ENCODE assay signal across 27 cellular contexts in the genomic region with DNA sequence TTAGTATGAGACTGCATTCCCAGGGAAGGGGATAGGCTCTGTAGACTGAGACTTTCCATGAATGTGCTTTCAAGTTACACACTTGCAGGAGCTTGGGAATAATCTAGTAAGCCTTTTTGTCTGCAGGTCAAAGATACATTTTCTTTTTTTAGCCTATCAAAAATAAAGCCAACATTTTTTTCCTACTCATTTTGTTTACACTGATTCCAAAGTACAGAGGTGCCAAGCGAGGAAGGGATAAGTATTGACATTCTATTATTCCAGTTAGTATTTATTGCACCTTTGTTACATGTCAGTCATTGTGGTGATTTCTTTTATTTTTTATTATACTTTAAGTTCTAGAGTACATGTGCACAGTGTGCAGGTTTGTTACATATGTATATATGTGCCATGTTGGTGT.
"Had no signal": no experiment of that assay in that cellular context is flagged by ENCODE, and none has a peak within 500 bp of the region (broad histone marks: within the 10 kb centered on the region; RNA-seq: fewer than 3 reads in every experiment).

No MANE protein-coding gene starts in this region.

- H3K9me3 ChIP-seq: ovary, psoas muscle, suprapubic skin, testis, tibial artery, transverse colon, upper lobe of right lung, uterus had no signal

- H3K4me3 ChIP-seq: neural progenitor cell, ovary, psoas muscle, suprapubic skin, testis, tibial artery, transverse colon, upper lobe of right lung, uterus had no signal

- H3K36me3 ChIP-seq: neural progenitor cell, ovary, suprapubic skin, tibial artery, transverse colon, upper lobe of right lung, uterus had no signal

- H3K27me3 ChIP-seq: neural progenitor cell, ovary, suprapubic skin, testis, tibial artery, transverse colon, upper lobe of right lung, uterus had no signal

- H3K4me1 ChIP-seq: parathyroid adenoma, psoas muscle, suprapubic skin, testis, transverse colon, upper lobe of right lung, uterus had no signal

- FAIRE-seq: small intestine had no signal

- H3K9ac ChIP-seq: neural progenitor cell, parathyroid adenoma had no signal

- ATAC-seq: naive thymus-derived CD4-positive, alpha-beta T cell; natural killer cell; psoas muscle; right cardiac atrium; sciatic nerve; stimulated activated memory B cell treated with anti-CD40 and anti-IgM and Interleukin-4, amounts not matched to agents 10 μg/mL and 1 μg/mL and 100 μg/mL, for 72 hours; stimulated activated naive CD8-positive, alpha-beta T cell treated with anti-CD3 and anti-CD28 coated beads, Interleukin-15, amount 100 ng/mL, for 72 hours; stimulated activated naive CD8-positive, alpha-beta T cell treated with anti-CD3 and anti-CD28 coated beads, Interleukin-15, Interleukin-2, amounts not matched to agents 100 U/mL and 50 U/mL, for 24 hours; upper lobe of right lung had no signal

- H3K27ac ChIP-seq: neural progenitor cell, ovary, parathyroid adenoma, psoas muscle, suprapubic skin, testis, tibial artery, transverse colon, upper lobe of right lung, uterus had no signal

- DNase-seq: naive thymus-derived CD4-positive, alpha-beta T cell; natural killer cell; occipital lobe; ovary; posterior cingulate gyrus; psoas muscle; right cardiac atrium; small intestine; stimulated activated CD4-positive, alpha-beta T cell treated with anti-CD3 and anti-CD28 coated beads, Interleukin-12 subunit alpha, Interleukin-12 subunit beta, amount 100 ng/mL, for 4 hours; stimulated activated CD4-positive, alpha-beta T cell treated with anti-CD3 and anti-CD28 coated beads, Interleukin-1b, Interleukin-23, amount 100 ng/mL, for 48 hours; stimulated activated CD4-positive, alpha-beta T cell treated with anti-CD3 and anti-CD28 coated beads, Interleukin-4, amount 100 ng/mL, for 1 hour; stimulated activated CD4-positive, alpha-beta T cell treated with anti-CD3 and anti-CD28 coated beads, Interleukin-4, amount 100 ng/mL, for 4 hours; stimulated activated CD8-positive, alpha-beta memory T cell treated with anti-CD3 and anti-CD28 coated beads, Interleukin-4, amount 100 ng/mL, for 48 hours; stimulated activated naive CD4-positive, alpha-beta T cell; stimulated activated naive CD8-positive, alpha-beta T cell treated with anti-CD3 and anti-CD28 coated beads, Interleukin-15, amount 100 ng/mL, for 72 hours; stimulated activated naive CD8-positive, alpha-beta T cell treated with anti-CD3 and anti-CD28 coated beads, Interleukin-15, Interleukin-2, amounts not matched to agents 100 U/mL and 50 U/mL, for 24 hours; substantia nigra; testis; tibial artery; transverse colon; upper lobe of right lung; uterus had no signal
